Comparison of ENCODE assay signal across 1 cellular context in the genomic region with DNA sequence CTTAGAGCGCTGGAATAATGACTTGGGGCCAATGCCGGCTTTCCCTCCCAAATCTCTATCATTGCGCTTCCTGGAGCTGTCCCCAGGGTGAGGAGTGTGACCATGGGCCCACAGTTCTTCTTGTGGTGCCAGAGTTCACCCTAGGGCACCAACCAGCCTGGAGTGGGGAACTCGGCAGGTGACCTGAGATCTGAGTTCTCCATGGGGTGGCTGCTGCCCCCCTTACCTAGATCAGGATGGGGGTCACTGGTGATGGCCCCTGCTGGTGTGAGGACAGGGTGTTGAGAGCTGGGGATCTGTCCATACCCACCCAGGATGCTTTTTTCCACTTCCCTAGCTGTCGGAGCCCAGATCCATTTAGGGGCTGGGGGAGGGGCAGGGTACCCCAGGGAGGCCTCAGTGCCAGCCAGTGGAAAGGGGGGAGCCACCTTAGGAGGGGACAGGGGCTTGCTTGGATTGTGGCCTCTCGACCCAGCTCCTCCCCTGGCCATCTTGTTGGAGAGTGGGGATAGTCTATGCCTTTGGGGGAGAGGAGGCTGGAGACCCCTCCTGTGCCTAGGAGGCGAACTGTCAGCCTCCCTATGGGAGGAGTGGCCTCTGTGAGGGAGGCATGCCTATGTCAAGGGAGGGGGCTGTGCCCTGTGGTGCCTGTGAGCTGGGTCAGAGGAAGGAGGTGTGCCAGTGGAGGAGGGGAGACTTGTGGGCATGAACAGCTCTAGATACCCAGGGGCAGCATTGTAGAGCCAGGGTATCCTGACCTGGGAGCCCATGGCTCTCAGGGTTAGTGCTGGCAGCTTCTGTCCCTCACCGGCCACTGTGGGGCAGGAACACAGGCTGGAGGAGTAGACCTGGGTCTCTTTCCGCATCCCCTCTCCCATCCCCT.
TF ChIP-seq lines count a peak whose summit lies in the region.

No MANE protein-coding gene starts in this region.

TF ChIP-seq in SK-N-SH, 30 proteins besides CTCF, POLR2A, EP300 and RAD21 (continued from another document):
- TF ChIP-seq, protein P1, sequence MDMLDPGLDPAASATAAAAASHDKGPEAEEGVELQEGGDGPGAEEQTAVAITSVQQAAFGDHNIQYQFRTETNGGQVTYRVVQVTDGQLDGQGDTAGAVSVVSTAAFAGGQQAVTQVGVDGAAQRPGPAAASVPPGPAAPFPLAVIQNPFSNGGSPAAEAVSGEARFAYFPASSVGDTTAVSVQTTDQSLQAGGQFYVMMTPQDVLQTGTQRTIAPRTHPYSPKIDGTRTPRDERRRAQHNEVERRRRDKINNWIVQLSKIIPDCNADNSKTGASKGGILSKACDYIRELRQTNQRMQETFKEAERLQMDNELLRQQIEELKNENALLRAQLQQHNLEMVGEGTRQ (IDR thresholded peaks at IDR 0.05; ENCODE audit: borderline replicate concordance, low read depth, low read length): no peak
